Comparison of ENCODE assay signal across 18 cellular contexts in genomic region chr12:6292606-6293005, GRCh38. TPM values are rescaled to one million over a fixed set of nuclear protein-coding genes. Genes with fewer than 3 reads are reported as not detected.
DNase-seq lines count a peak whose midpoint lies in the region; ATAC-seq, FAIRE-seq and TF ChIP-seq lines count a peak whose summit lies in the region.
"Had no signal": no experiment of that assay in that cellular context is flagged by ENCODE, and none has a peak within 500 bp of the region (broad histone marks: within the 10 kb centered on the region; RNA-seq: fewer than 3 reads in every experiment).

No MANE protein-coding gene starts in this region.

- TF ChIP-seq RAD21 in HepG2 (CRISPR knock-in tag; IDR thresholded peaks at IDR 0.05) = no peak

- H3K9ac ChIP-seq in HepG2 (ENCODE audit: insufficient read depth, low read depth, low read length) = peak overlapping the region; percentile 40; the same call in 1 of the 2 replicates

- TF ChIP-seq CTCF in cardiac fibroblast (IDR thresholded peaks at IDR 0.05; ENCODE audit: low read depth, low read length) (no peak), HepG2 (CRISPR knock-in tag; IDR thresholded peaks at IDR 0.05) (no peak), vagina (IDR thresholded peaks at IDR 0.05) (no peak), testis (IDR thresholded peaks at IDR 0.05) (no peak)

- H3K79me2 ChIP-seq in HepG2 (ENCODE audit: insufficient read depth, low read length) = no peaks in the 10 kb centered on the region

- intact Hi-C loops in HepG2 (cut with micrococcal nuclease; ENCODE audit: unreplicated experiment) (no loop called here), vagina (cut with DNase I) (no loop called here), testis (cut with DNase I; ENCODE audit: low total_unique reads) (no loop called here)

- H3K9me3 ChIP-seq in HepG2 (ENCODE audit: low read length) (no peaks in the 10 kb centered on the region), vagina (no peaks in the 10 kb centered on the region), testis (no peaks in the 10 kb centered on the region)
- H3K9me3 ChIP-seq: psoas muscle, upper lobe of left lung had no signal

- WGBS in HepG2 (ENCODE audit: low lambda C conversion rate) = 30% methylated on average over 2 of the region's 2 CpGs
- WGBS in testis, 2 donors = 66 to 73% methylated on average over 2 of the region's 2 CpGs

- no peak overlapping the region for H3K4me2 ChIP-seq in HepG2 (ENCODE audit: low read depth, low read length)

- TF ChIP-seq POLR2A in HepG2 (IDR thresholded peaks at IDR 0.05; ENCODE audit: insufficient read depth in 1 of 2, low read depth in 2 of 2, low read length in 2 of 2) = no peak
- no peak for TF ChIP-seq POLR2A in vagina (IDR thresholded peaks at IDR 0.05)
- TF ChIP-seq POLR2A in testis (IDR thresholded peaks at IDR 0.05) = no peak

- POLR2A ChIA-PET in HepG2 (lab: Yijun Ruan, JAX) = interaction anchor here (0.6 kb wide), 1 partner anchor 24 kb away, joined by 3 read pairs; no protein-coding TSS in a partner anchor

- peak overlapping the region; percentile 100 for H3K27ac ChIP-seq in HepG2 (ENCODE audit: extremely low read length, insufficient read depth, low read length)
- peak overlapping the region; percentile 12 for H3K27ac ChIP-seq in vagina
- H3K27ac ChIP-seq in testis = no peak overlapping the region
- H3K27ac ChIP-seq: psoas muscle, upper lobe of left lung had no signal

- CTCF ChIA-PET in HepG2 (lab: Yijun Ruan, JAX; ENCODE audit: low intra/inter-chr PET ratio, low total read pairs) = no interaction called here

- DNase-seq in NOMO-1 treated with DMSO at 0.1 percent for 48 hours (lab: John Stamatoyannopoulos, UW; ENCODE audit: unreplicated experiment) = peak; percentile 56
- no peak for DNase-seq in NOMO-1 treated with dmso at 0.1 percent for 144 hours (lab: John Stamatoyannopoulos, UW; ENCODE audit: unreplicated experiment)
- DNase-seq in cardiac fibroblast (ENCODE audit: low read depth in 2 of 2) = peak; percentile 72 to 85
- DNase-seq in HepG2 (ENCODE audit: low spot score) = peak; percentile 43
- DNase-seq in vagina (ENCODE audit: extremely low spot score in 2 of 2) = no peak
- no peak for DNase-seq in stimulated activated CD4-positive, alpha-beta T cell treated with anti-CD3 and anti-CD28 coated beads, Interleukin-2, amount 100 ng/mL, for 24 hours
- DNase-seq in testis = no peak
- no peak for DNase-seq in cerebellum (ENCODE audit: low spot score)
- DNase-seq: 8988T; effector memory CD8-positive, alpha-beta T cell; head of caudate nucleus; kidney; NCI-H1092; stimulated activated CD4-positive, alpha-beta T cell treated with anti-CD3 and anti-CD28 coated beads, Interleukin-1b, Interleukin-23, amount 100 ng/mL, for 48 hours; upper lobe of left lung had no signal

- no peak for FAIRE-seq in HepG2 (lab: Jason Lieb, UNC)
- FAIRE-seq: HTR-8/SVneo, kidney had no signal

- no TSS peak for BruUV-seq in HepG2 (replicated peaks; lab: Mats Ljungman, UMichigan)

- no peak for ATAC-seq in HepG2
- ATAC-seq: effector memory CD8-positive, alpha-beta T cell; Panc1; psoas muscle had no signal

- in situ Hi-C loops in HepG2 (cut with HindIII; ENCODE audit: extremely low pct_ligation_motif_present, low pct_unique_long_range_greater_than_20kb) = no loop called here

- no peaks in the 10 kb centered on the region for H3K27me3 ChIP-seq in HepG2 (ENCODE audit: control insufficient read depth in 1 of 2, insufficient read depth in 2 of 2, low read length in 2 of 2)
- H3K27me3 ChIP-seq in vagina = no peaks in the 10 kb centered on the region
- no peaks in the 10 kb centered on the region for H3K27me3 ChIP-seq in testis
- H3K27me3 ChIP-seq: upper lobe of left lung had no signal

- 0 out of 4 replicates have a peak, but pooled peaks of 1 of the 2 experiments have one; percentile 22 for TF ChIP-seq EP300 in HepG2 (IDR thresholded peaks at IDR 0.05; ENCODE audit: low read depth in 2 of 2, low read length in 2 of 2)
- TF ChIP-seq EP300 in HepG2 (CRISPR knock-in tag; IDR thresholded peaks at IDR 0.05; ENCODE audit: borderline replicate concordance) = no peak

- H4K20me1 ChIP-seq in HepG2 (ENCODE audit: insufficient read depth, low read length) = no peaks in the 10 kb centered on the region

- H3K4me1 ChIP-seq in HepG2 (ENCODE audit: insufficient read depth, low read length) (peaks cover 53% of the 10 kb centered on the region), vagina (peaks cover 29% of the 10 kb centered on the region), testis (no peaks in the 10 kb centered on the region)
- H3K4me1 ChIP-seq: psoas muscle had no signal

- H3K4me3 ChIP-seq in cardiac fibroblast (replicated peaks in 1 of 2; ENCODE audit: low read depth in 2 of 2, low read length in 2 of 2) = no peak overlapping the region
- no peak overlapping the region for H3K4me3 ChIP-seq in HepG2 (replicated peaks in 1 of 3; ENCODE audit: insufficient read depth in 1 of 3, low read depth in 2 of 3, low read length in 3 of 3)
- H3K4me3 ChIP-seq in vagina = no peak overlapping the region
- H3K4me3 ChIP-seq in testis = no peak overlapping the region
- H3K4me3 ChIP-seq: psoas muscle, upper lobe of left lung had no signal

- no peaks in the 10 kb centered on the region for H3K36me3 ChIP-seq in HepG2 (replicated peaks in 1 of 2; ENCODE audit: control insufficient read depth in 1 of 2, insufficient read depth in 2 of 2, low read length in 2 of 2)
- no peaks in the 10 kb centered on the region for H3K36me3 ChIP-seq in vagina
- no peaks in the 10 kb centered on the region for H3K36me3 ChIP-seq in testis (ENCODE audit: low read depth, missing control alignments)
- H3K36me3 ChIP-seq: upper lobe of left lung had no signal

- H2AFZ ChIP-seq in HepG2 (ENCODE audit: low read length) = no peak overlapping the region

TF ChIP-seq in HepG2, 621 proteins besides CTCF, POLR2A, EP300 and RAD21 (continues in another document):
- TF ChIP-seq GATAD2A (CRISPR knock-in tag; IDR thresholded peaks at IDR 0.05) (peak; percentile 37; the same call in 1 of the 2 replicates), ZNF614 (CRISPR knock-in tag; IDR thresholded peaks at IDR 0.05; ENCODE audit: borderline replicate concordance) (no peak)

RNA-seq across cellular contexts. Expression of gene PLEKHG6, which starts 17.9 kb away (rescaled TPM):
- 13.1 and 18.9 TPM in 2 replicates for total RNA-seq in HepG2 (2016; rRNA removed; fragmentation: Illumina TruSeq; extraction: Trizol)
- total RNA-seq in HepG2 (2016; cell fraction: cytosol; rRNA removed; fragmentation: Illumina TruSeq; extraction: Trizol; ENCODE audit: low read depth) = 11.1 and 14.7 TPM in 2 replicates
- total RNA-seq in HepG2 (2016; cell fraction: insoluble cytoplasmic fraction; rRNA removed; fragmentation: Illumina TruSeq; extraction: Trizol) = 15.0 and 16.9 TPM in 2 replicates
- 23.7 TPM in 2 replicates for total RNA-seq in HepG2 (2016; cell fraction: membrane; rRNA removed; fragmentation: Illumina TruSeq; extraction: Trizol)
- total RNA-seq in HepG2 (2016; cell fraction: nucleus; rRNA removed; fragmentation: Illumina TruSeq; extraction: Trizol) = 15.6 and 19.7 TPM in 2 replicates
- 17.0 and 26.8 TPM in 2 replicates for polyA plus RNA-seq in HepG2 (2011; rRNA removed)
- polyA plus RNA-seq in HepG2 (2011; cell fraction: cytosol; rRNA removed) = 12.8 and 29.8 TPM in 2 replicates
- 20.1 and 50.9 TPM in 2 replicates for polyA plus RNA-seq in HepG2 (2011; cell fraction: nucleus; rRNA removed)
- 16.4 and 22.2 TPM in 2 replicates for polyA plus RNA-seq in HepG2 (2012)
- 16.0 and 16.1 TPM in 2 replicates for polyA plus RNA-seq in HepG2 (2016; cell fraction: cytosol; fragmentation: Illumina TruSeq; extraction: Trizol; ENCODE audit: low read depth)
- polyA plus RNA-seq in HepG2 (2016; cell fraction: insoluble cytoplasmic fraction; fragmentation: Illumina TruSeq; extraction: Trizol; ENCODE audit: low read depth) = 15.2 and 21.6 TPM in 2 replicates
- polyA plus RNA-seq in HepG2 (2016; cell fraction: membrane; fragmentation: Illumina TruSeq; extraction: Trizol; ENCODE audit: low read depth) = 20.3 and 26.3 TPM in 2 replicates
- polyA plus RNA-seq in HepG2 (2016; cell fraction: nucleus; fragmentation: Illumina TruSeq; extraction: Trizol; ENCODE audit: insufficient read depth, low read depth) = 28.0 and 30.9 TPM in 2 replicates
- polyA minus RNA-seq in HepG2 (2011; rRNA and poly(A)+ RNA removed; ENCODE audit: low replicate concordance) = 0.70 and 23.3 TPM in 2 replicates
- 8.8 and 12.8 TPM in 2 replicates for polyA minus RNA-seq in HepG2 (2011; cell fraction: cytosol; rRNA and poly(A)+ RNA removed)
- polyA minus RNA-seq in HepG2 (2011; cell fraction: nucleus; rRNA and poly(A)+ RNA removed) = 13.3 and 16.5 TPM in 2 replicates
- 14.7 TPM for total RNA-seq in vagina
- 1 to 10 TPM in 1 of 2 donors, under 1 TPM in 1; 0.87 to 2.0 TPM for total RNA-seq in testis
- 2.2 TPM for polyA plus RNA-seq in testis (ENCODE audit: insufficient read depth, low read depth, low replicate concordance)
- 0.64 TPM for total RNA-seq in cerebellum
- total RNA-seq: psoas muscle had no signal

RNA-seq across cellular contexts. Expression of gene TNFRSF1A, which starts 49.3 kb away (rescaled TPM):
- total RNA-seq in HepG2 (2016; rRNA removed; fragmentation: Illumina TruSeq; extraction: Trizol) (21.9 and 41.5 TPM in 2 replicates), vagina (271 TPM), testis (100 to 1,000 TPM in 1 of 2 donors, 10 to 100 TPM in 1; 94.6 to 106 TPM), cerebellum (11.1 TPM)
- 16.3 and 18.0 TPM in 2 replicates for total RNA-seq in HepG2 (2016; cell fraction: cytosol; rRNA removed; fragmentation: Illumina TruSeq; extraction: Trizol; ENCODE audit: low read depth)
- 28.8 and 36.5 TPM in 2 replicates for total RNA-seq in HepG2 (2016; cell fraction: insoluble cytoplasmic fraction; rRNA removed; fragmentation: Illumina TruSeq; extraction: Trizol)
- 19.8 and 22.3 TPM in 2 replicates for total RNA-seq in HepG2 (2016; cell fraction: membrane; rRNA removed; fragmentation: Illumina TruSeq; extraction: Trizol)
- 36.8 and 40.7 TPM in 2 replicates for total RNA-seq in HepG2 (2016; cell fraction: nucleus; rRNA removed; fragmentation: Illumina TruSeq; extraction: Trizol)
- polyA plus RNA-seq in HepG2 (2011; rRNA removed) (41.4 and 61.2 TPM in 2 replicates), testis (ENCODE audit: insufficient read depth, low read depth, low replicate concordance) (59.8 TPM)
- 53.0 and 53.4 TPM in 2 replicates for polyA plus RNA-seq in HepG2 (2011; cell fraction: cytosol; rRNA removed)
- polyA plus RNA-seq in HepG2 (2011; cell fraction: nucleus; rRNA removed) = 67.2 and 67.4 TPM in 2 replicates
- polyA plus RNA-seq in HepG2 (2012) = 40.9 and 56.2 TPM in 2 replicates
- polyA plus RNA-seq in HepG2 (2016; cell fraction: cytosol; fragmentation: Illumina TruSeq; extraction: Trizol; ENCODE audit: low read depth) = 5.2 and 6.8 TPM in 2 replicates
- 31.8 and 38.4 TPM in 2 replicates for polyA plus RNA-seq in HepG2 (2016; cell fraction: insoluble cytoplasmic fraction; fragmentation: Illumina TruSeq; extraction: Trizol; ENCODE audit: low read depth)
- polyA plus RNA-seq in HepG2 (2016; cell fraction: membrane; fragmentation: Illumina TruSeq; extraction: Trizol; ENCODE audit: low read depth) = 14.3 and 15.5 TPM in 2 replicates
- polyA plus RNA-seq in HepG2 (2016; cell fraction: nucleus; fragmentation: Illumina TruSeq; extraction: Trizol; ENCODE audit: insufficient read depth, low read depth) = 75.7 and 99.5 TPM in 2 replicates
- polyA minus RNA-seq in HepG2 (2011; rRNA and poly(A)+ RNA removed; ENCODE audit: low replicate concordance) = 88.8 and 131 TPM in 2 replicates
- polyA minus RNA-seq in HepG2 (2011; cell fraction: cytosol; rRNA and poly(A)+ RNA removed) = 52.9 and 68.3 TPM in 2 replicates
- polyA minus RNA-seq in HepG2 (2011; cell fraction: nucleus; rRNA and poly(A)+ RNA removed) = 54.3 and 80.4 TPM in 2 replicates

Comparison
In these comparisons a context has a peak if more than half of its experiments do, and no peak if none do; other contexts are left out.
1. DNase-seq: peak in NOMO-1 treated with DMSO at 0.1 percent for 48 hours (single experiment), cardiac fibroblast (2 of 2) and HepG2 (single experiment); none in NOMO-1 treated with dmso at 0.1 percent for 144 hours (single experiment), vagina (0 of 2), stimulated activated CD4-positive, alpha-beta T cell treated with anti-CD3 and anti-CD28 coated beads, Interleukin-2, amount 100 ng/mL, for 24 hours (0 of 2), testis (single experiment) and cerebellum (single experiment).
2. H3K27ac ChIP-seq: peak in HepG2 (single experiment) and vagina (single experiment); none in testis (0 of 2).